ENCODE assay signal across 11 cellular contexts in the genomic region with DNA sequence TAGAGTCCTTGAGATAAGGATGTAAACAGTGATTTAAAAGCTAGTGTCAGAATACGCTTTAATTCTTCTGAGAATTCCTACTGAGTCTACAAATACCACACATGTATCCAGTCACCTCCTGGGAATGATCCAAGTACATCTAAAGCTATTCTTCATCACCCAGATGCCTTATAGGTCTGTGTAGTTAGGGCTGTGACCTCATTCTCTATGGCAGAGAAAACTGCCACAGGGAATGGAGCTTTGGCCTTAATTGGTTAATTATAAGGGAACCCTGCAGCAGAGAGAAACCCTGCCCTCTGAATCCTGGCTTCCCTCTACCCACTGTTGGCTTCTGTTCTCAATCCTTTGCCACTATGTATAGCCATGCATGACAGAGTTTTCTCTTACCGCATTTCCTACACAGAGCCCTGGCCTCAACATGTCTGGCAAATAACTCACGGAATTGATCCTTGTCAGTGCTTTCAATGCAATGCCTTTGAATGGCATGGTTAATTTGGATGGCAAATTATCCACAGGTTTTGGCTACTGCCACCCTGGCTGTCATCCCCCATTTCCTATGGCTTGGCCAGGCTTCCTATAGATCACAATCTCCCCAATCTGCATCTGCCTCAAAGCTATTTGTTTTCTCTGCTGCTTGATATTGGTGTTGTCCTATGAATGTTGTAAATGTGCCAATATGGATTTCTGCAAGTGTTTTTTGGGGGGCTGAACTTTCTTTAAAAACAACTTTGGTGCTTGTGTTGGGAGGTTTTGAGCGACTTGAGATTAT. TPM values are rescaled to one million over a fixed set of nuclear protein-coding genes. Genes with fewer than 3 reads are reported as not detected.
A peak's percentile ranks its signal among the peaks of the same experiment; 100 is the strongest.
DNase-seq lines count a peak whose midpoint lies in the region; ATAC-seq, FAIRE-seq and TF ChIP-seq lines count a peak whose summit lies in the region.
"Had no signal": no experiment of that assay in that cellular context is flagged by ENCODE, and none has a peak within 500 bp of the region (broad histone marks: within the 10 kb centered on the region; RNA-seq: fewer than 3 reads in every experiment).

No MANE protein-coding gene starts in this region.

- no peak for FAIRE-seq in A549 (lab: Jason Lieb, UNC)

- TF ChIP-seq CTCF in A549 (IDR thresholded peaks at IDR 0.05) (no peak), astrocyte of the cerebellum (IDR thresholded peaks at IDR 0.05; ENCODE audit: low read depth, low read length, missing control alignments) (no peak), kidney epithelial cell (IDR thresholded peaks at IDR 0.05; ENCODE audit: insufficient read depth, low read length, poor library complexity, severe bottlenecking) (no peak)

- POLR2A ChIA-PET in A549 (lab: Yijun Ruan, JAX), result interaction anchor here (1.1 to 2.1 kb wide), 2 partner anchors 13 kb away, joined by 4 to 11 read pairs; no protein-coding TSS in a partner anchor

- no peaks in the 10 kb centered on the region for H3K36me3 Mint-ChIP-seq in stimulated activated naive B cell treated with anti-CD40 and anti-IgM and Interleukin-4, amounts not matched to agents 10 μg/mL and 1 μg/mL and 100 μg/mL, for 72 hours
- peaks cover 2% of the 10 kb centered on the region for H3K36me3 Mint-ChIP-seq in activated naive CD8-positive, alpha-beta T cell treated with anti-CD3 and anti-CD28 coated beads for 36 hours

- H3K27me3 ChIP-seq in kidney epithelial cell (ENCODE audit: control insufficient read depth, insufficient read depth, low read length), result no peaks in the 10 kb centered on the region

- no peak overlapping the region for H3K27ac Mint-ChIP-seq in stimulated activated naive B cell treated with anti-CD40 and anti-IgM and Interleukin-4, amounts not matched to agents 10 μg/mL and 1 μg/mL and 100 μg/mL, for 72 hours
- no peak overlapping the region for H3K27ac Mint-ChIP-seq in activated naive CD8-positive, alpha-beta T cell treated with anti-CD3 and anti-CD28 coated beads for 36 hours

- no peak for ATAC-seq in A549
- ATAC-seq in stimulated activated naive B cell treated with anti-CD40 and anti-IgM and Interleukin-4, amounts not matched to agents 10 μg/mL and 1 μg/mL and 100 μg/mL, for 72 hours (replicated peaks), result no peak
- ATAC-seq: left colon had no signal

- H3K9me3 Mint-ChIP-seq in stimulated activated naive B cell treated with anti-CD40 and anti-IgM and Interleukin-4, amounts not matched to agents 10 μg/mL and 1 μg/mL and 100 μg/mL, for 72 hours, result no peaks in the 10 kb centered on the region
- no peaks in the 10 kb centered on the region for H3K9me3 Mint-ChIP-seq in activated naive CD8-positive, alpha-beta T cell treated with anti-CD3 and anti-CD28 coated beads for 36 hours

- no peak for TF ChIP-seq RAD21 in A549 (conservative IDR thresholded peaks at IDR 0.05 in 1 of 2, IDR thresholded peaks at IDR 0.05 in 1 of 2)

- no peak for TF ChIP-seq EP300 in A549 (IDR thresholded peaks at IDR 0.05)

- H3K27me3 Mint-ChIP-seq in stimulated activated naive B cell treated with anti-CD40 and anti-IgM and Interleukin-4, amounts not matched to agents 10 μg/mL and 1 μg/mL and 100 μg/mL, for 72 hours, result peaks cover 0 to 6% of the 10 kb centered on the region in 2 donors
- H3K27me3 Mint-ChIP-seq in activated naive CD8-positive, alpha-beta T cell treated with anti-CD3 and anti-CD28 coated beads for 36 hours, result no peaks in the 10 kb centered on the region

- no peak overlapping the region for H3K4me3 Mint-ChIP-seq in stimulated activated naive B cell treated with anti-CD40 and anti-IgM and Interleukin-4, amounts not matched to agents 10 μg/mL and 1 μg/mL and 100 μg/mL, for 72 hours
- H3K4me3 Mint-ChIP-seq in activated naive CD8-positive, alpha-beta T cell treated with anti-CD3 and anti-CD28 coated beads for 36 hours, result no peak overlapping the region

- H3K4me2 ChIP-seq in A549, result peak overlapping the region; percentile 97

- H3K9me3 ChIP-seq in A549, result no peaks in the 10 kb centered on the region
- H3K9me3 ChIP-seq: Caco-2 had no signal

- H3K36me3 ChIP-seq in kidney epithelial cell (ENCODE audit: control insufficient read depth, insufficient read depth, low read length), result no peaks in the 10 kb centered on the region

- H3K4me1 ChIP-seq in A549, result peaks cover 81% of the 10 kb centered on the region

- in situ Hi-C loops in astrocyte of the cerebellum (cut with HindIII; ENCODE audit: low sequenced_read_pairs), result no loop called here

- CTCF ChIA-PET in A549 (lab: Yijun Ruan, JAX), result interaction anchor here (0.8 to 1.4 kb wide), 2 partner anchors 8 kb away, joined by 3 to 5 read pairs; no protein-coding TSS in a partner anchor

- TF ChIP-seq POLR2A in A549 (IDR thresholded peaks at IDR 0.05; ENCODE audit: low read length), result no peak

- peak overlapping the region; percentile 62 to 89; a peak in 4 of 6 replicates for H3K27ac ChIP-seq in A549

- H3K4me1 Mint-ChIP-seq in stimulated activated naive B cell treated with anti-CD40 and anti-IgM and Interleukin-4, amounts not matched to agents 10 μg/mL and 1 μg/mL and 100 μg/mL, for 72 hours, result peaks cover 34 to 56% of the 10 kb centered on the region in 2 donors
- peaks cover 50% of the 10 kb centered on the region for H3K4me1 Mint-ChIP-seq in activated naive CD8-positive, alpha-beta T cell treated with anti-CD3 and anti-CD28 coated beads for 36 hours

- DNase-seq in A549 (ENCODE audit: low read depth in 1 of 2, low spot score in 1 of 2), result no peak
- DNase-seq in HT1080 (ENCODE audit: low read depth), result peak; percentile 70
- peak; percentile 85 for DNase-seq in astrocyte of the cerebellum (ENCODE audit: low read depth)
- peak; percentile 88 for DNase-seq in kidney epithelial cell (ENCODE audit: low read depth)
- DNase-seq in GM19238 (ENCODE audit: insufficient read length, low spot score), result no peak
- no peak for DNase-seq in activated CD4-positive, alpha-beta T cell treated with anti-CD3 and anti-CD28 coated beads, Interleukin-2, amount 50 U/mL, for 48 hours
- DNase-seq in stimulated activated naive B cell treated with anti-CD40 and anti-IgM and Interleukin-4, amounts not matched to agents 10 μg/mL and 1 μg/mL and 100 μg/mL, for 72 hours, result no peak
- DNase-seq in activated naive CD8-positive, alpha-beta T cell treated with anti-CD3 and anti-CD28 coated beads for 36 hours, result no peak
- DNase-seq: Caco-2; left colon; stimulated activated CD4-positive, alpha-beta T cell treated with anti-CD3 and anti-CD28 coated beads, Interleukin-2, amount 100 ng/mL, for 48 hours had no signal

- WGBS in A549 (ENCODE audit: missing lambda C conversion rate), result 84% methylated on average over 4 of the region's 4 CpGs

- H3K4me3 ChIP-seq in A549 (no peak overlapping the region), astrocyte of the cerebellum (ENCODE audit: low read depth, low read length) (no peak overlapping the region), kidney epithelial cell (ENCODE audit: low read depth, low read length) (no peak overlapping the region)

TF ChIP-seq in A549, 52 proteins besides CTCF, POLR2A, EP300 and RAD21 (continues in another document):
- TF ChIP-seq TFCP2L1 (CRISPR knock-in tag; IDR thresholded peaks at IDR 0.05) (no peak), JUNB (IDR thresholded peaks at IDR 0.05) (no peak)

RNA-seq across cellular contexts. Expression of a gene that starts 2.9 kb away (rescaled TPM):
- polyA plus RNA-seq in A549 (2011; rRNA removed) (6.9 and 7.9 TPM in 2 replicates), A549 (2017; fragmentation: RNase III; extraction: RNeasy Plus Mini Kit Qiagen cat#74134 plus additional on column Dnase treatment) (5.5 to 7.4 TPM (median 7.1 TPM) in 3 replicates)
- 2.4 and 2.7 TPM in 2 replicates for polyA plus RNA-seq in A549 (2012; cell fraction: cytosol; rRNA removed)
- 1.8 and 2.1 TPM in 2 replicates for polyA plus RNA-seq in A549 (2012; cell fraction: nucleus; rRNA removed)
- 13.3 and 19.2 TPM in 2 replicates for polyA minus RNA-seq in A549 (2011; rRNA and poly(A)+ RNA removed)
- 2.8 and 5.1 TPM in 2 replicates for total RNA-seq in HT1080 (2014; rRNA removed; shearing (Covaris generic))
- 2.3 and 3.5 TPM in 2 replicates for polyA plus RNA-seq in HT1080 (2015; cell fraction: cytosol; rRNA removed)
- polyA plus RNA-seq in HT1080 (2015; cell fraction: nucleus; rRNA removed), result 2.8 and 4.5 TPM in 2 replicates
- 13.2 and 14.4 TPM in 2 replicates for total RNA-seq in kidney epithelial cell
- 1 to 10 TPM; 5.6 to 7.3 TPM for total RNA-seq in activated naive CD8-positive, alpha-beta T cell treated with anti-CD3 and anti-CD28 coated beads for 36 hours

RNA-seq across cellular contexts. Expression of a gene that starts 21.3 kb away (rescaled TPM):
- 0.13 and 0.19 TPM in 2 replicates for polyA plus RNA-seq in A549 (2011; rRNA removed)
- polyA plus RNA-seq in A549 (2012; cell fraction: cytosol; rRNA removed), result 0.05 and 0.22 TPM in 2 replicates
- not detected in 2 replicates for polyA plus RNA-seq in A549 (2012; cell fraction: nucleus; rRNA removed)
- 0.08 TPM in 1 of 3 replicates, not detected in the others for polyA plus RNA-seq in A549 (2017; fragmentation: RNase III; extraction: RNeasy Plus Mini Kit Qiagen cat#74134 plus additional on column Dnase treatment)
- 0.34 TPM in 1 of 2 replicates, not detected in the other for polyA minus RNA-seq in A549 (2011; rRNA and poly(A)+ RNA removed)
- total RNA-seq in HT1080 (2014; rRNA removed; shearing (Covaris generic)), result not detected in 2 replicates
- not detected in 2 replicates for polyA plus RNA-seq in HT1080 (2015; cell fraction: cytosol; rRNA removed)
- polyA plus RNA-seq in HT1080 (2015; cell fraction: nucleus; rRNA removed), result not detected in 2 replicates
- 3.1 and 5.0 TPM in 2 replicates for total RNA-seq in kidney epithelial cell
- total RNA-seq in activated naive CD8-positive, alpha-beta T cell treated with anti-CD3 and anti-CD28 coated beads for 36 hours, result not detected

RNA-seq across cellular contexts. Expression of a gene that starts 27.5 kb away (rescaled TPM):
- polyA plus RNA-seq in A549 (2011; rRNA removed) (0.07 TPM in 1 of 2 replicates, not detected in the other), A549 (2017; fragmentation: RNase III; extraction: RNeasy Plus Mini Kit Qiagen cat#74134 plus additional on column Dnase treatment) (not detected in 3 replicates)
- 0.03 and 0.04 TPM in 2 replicates for polyA plus RNA-seq in A549 (2012; cell fraction: cytosol; rRNA removed)
- 0.30 and 0.40 TPM in 2 replicates for polyA plus RNA-seq in A549 (2012; cell fraction: nucleus; rRNA removed)
- not detected in 2 replicates for polyA minus RNA-seq in A549 (2011; rRNA and poly(A)+ RNA removed)
- not detected in 2 replicates for total RNA-seq in HT1080 (2014; rRNA removed; shearing (Covaris generic))
- not detected in 2 replicates for polyA plus RNA-seq in HT1080 (2015; cell fraction: cytosol; rRNA removed)
- polyA plus RNA-seq in HT1080 (2015; cell fraction: nucleus; rRNA removed), result not detected in 2 replicates
- 0.21 and 0.62 TPM in 2 replicates for total RNA-seq in kidney epithelial cell
- not detected for total RNA-seq in activated naive CD8-positive, alpha-beta T cell treated with anti-CD3 and anti-CD28 coated beads for 36 hours
- total RNA-seq: Caco-2 had no signal

RNA-seq across cellular contexts. Expression of a gene that starts 28.4 kb away (rescaled TPM):
- 1.1 and 3.1 TPM in 2 replicates for polyA plus RNA-seq in A549 (2011; rRNA removed)
- 1.5 and 2.8 TPM in 2 replicates for polyA plus RNA-seq in A549 (2012; cell fraction: cytosol; rRNA removed)
- 1.1 and 3.1 TPM in 2 replicates for polyA plus RNA-seq in A549 (2012; cell fraction: nucleus; rRNA removed)
- polyA plus RNA-seq in A549 (2017; fragmentation: RNase III; extraction: RNeasy Plus Mini Kit Qiagen cat#74134 plus additional on column Dnase treatment), result 4.1 to 25.3 TPM (median 4.8 TPM) in 3 replicates
- polyA minus RNA-seq in A549 (2011; rRNA and poly(A)+ RNA removed), result 0.58 and 1.3 TPM in 2 replicates
- total RNA-seq in HT1080 (2014; rRNA removed; shearing (Covaris generic)), result not detected in 2 replicates
- polyA plus RNA-seq in HT1080 (2015; cell fraction: cytosol; rRNA removed), result 0.27 TPM in 1 of 2 replicates, not detected in the other
- not detected in 2 replicates for polyA plus RNA-seq in HT1080 (2015; cell fraction: nucleus; rRNA removed)
- total RNA-seq in kidney epithelial cell, result 23.9 and 43.5 TPM in 2 replicates
- not detected for total RNA-seq in activated naive CD8-positive, alpha-beta T cell treated with anti-CD3 and anti-CD28 coated beads for 36 hours

Comparison
In these comparisons a context has a peak if more than half of its experiments do, and no peak if none do; other contexts are left out.
1. DNase-seq: peak in HT1080 (single experiment), astrocyte of the cerebellum (single experiment) and kidney epithelial cell (single experiment); none in A549 (0 of 2), GM19238 (single experiment), activated CD4-positive, alpha-beta T cell treated with anti-CD3 and anti-CD28 coated beads, Interleukin-2, amount 50 U/mL, for 48 hours (0 of 2), stimulated activated naive B cell treated with anti-CD40 and anti-IgM and Interleukin-4, amounts not matched to agents 10 μg/mL and 1 μg/mL and 100 μg/mL, for 72 hours (single experiment) and activated naive CD8-positive, alpha-beta T cell treated with anti-CD3 and anti-CD28 coated beads for 36 hours (single experiment).